26 cellular contexts compared by ENCODE assay signal in genomic region chr5:149529463-149529862, GRCh38. TPM values are rescaled to one million over a fixed set of nuclear protein-coding genes. Genes with fewer than 3 reads are reported as not detected.
DNase-seq lines count a peak whose midpoint lies in the region; ATAC-seq, FAIRE-seq and TF ChIP-seq lines count a peak whose summit lies in the region.
"Had no signal": no experiment of that assay in that cellular context is flagged by ENCODE, and none has a peak within 500 bp of the region (broad histone marks: within the 10 kb centered on the region; RNA-seq: fewer than 3 reads in every experiment).

No MANE protein-coding gene starts in this region.

- H3K4me1 Mint-ChIP-seq in CD14-positive monocyte (peaks cover 41% of the 10 kb centered on the region), T-cell (peaks cover 85 to 95% (median 91%) of the 10 kb centered on the region in 3 donors), glutamatergic neuron (ENCODE audit: low read depth, unreplicated experiment) (peaks cover 39% of the 10 kb centered on the region)
- peaks cover 89% of the 10 kb centered on the region for H3K4me1 Mint-ChIP-seq in CD8-positive, alpha-beta T cell (ENCODE audit: low read depth)

- H3K4me3 Mint-ChIP-seq in CD14-positive monocyte (no peak overlapping the region), T-cell (peak overlapping the region in 2 of 3 donors; percentile 22 to 35), glutamatergic neuron (ENCODE audit: unreplicated experiment) (peak overlapping the region; percentile 21)
- H3K4me3 Mint-ChIP-seq in CD8-positive, alpha-beta T cell = peak overlapping the region; percentile 12

- peaks cover 0 to 3% (median 0%) of the 10 kb centered on the region in 3 donors for H3K27me3 Mint-ChIP-seq in CD14-positive monocyte (ENCODE audit: low read depth in 3 of 3)
- H3K27me3 Mint-ChIP-seq in CD8-positive, alpha-beta T cell (ENCODE audit: low read depth) = no peaks in the 10 kb centered on the region
- no peaks in the 10 kb centered on the region for H3K27me3 Mint-ChIP-seq in T-cell
- H3K27me3 Mint-ChIP-seq in glutamatergic neuron (ENCODE audit: unreplicated experiment) = no peaks in the 10 kb centered on the region

- H3K4me1 ChIP-seq in CD8-positive, alpha-beta T cell (ENCODE audit: insufficient read depth, low read length) = peaks cover 70% of the 10 kb centered on the region
- H3K4me1 ChIP-seq in small intestine (ENCODE audit: control insufficient read depth in 2 of 2, insufficient read depth in 1 of 2, low read depth in 1 of 2, low read length in 1 of 2) = peaks cover 0 to 24% of the 10 kb centered on the region in 2 donors

- H3K9me3 Mint-ChIP-seq in CD14-positive monocyte (no peaks in the 10 kb centered on the region), T-cell (no peaks in the 10 kb centered on the region), glutamatergic neuron (ENCODE audit: unreplicated experiment) (no peaks in the 10 kb centered on the region)
- H3K9me3 Mint-ChIP-seq in CD8-positive, alpha-beta T cell = no peaks in the 10 kb centered on the region

- peaks cover 19 to 47% of the 10 kb centered on the region in 2 donors for H3K36me3 Mint-ChIP-seq in CD14-positive monocyte
- peaks cover 42% of the 10 kb centered on the region for H3K36me3 Mint-ChIP-seq in CD8-positive, alpha-beta T cell
- peaks cover 17% of the 10 kb centered on the region for H3K36me3 Mint-ChIP-seq in T-cell
- H3K36me3 Mint-ChIP-seq in glutamatergic neuron (ENCODE audit: unreplicated experiment) = no peaks in the 10 kb centered on the region

- no peaks in the 10 kb centered on the region for H3K9me3 ChIP-seq in CD8-positive, alpha-beta T cell (ENCODE audit: low read length)
- H3K9me3 ChIP-seq in small intestine (ENCODE audit: control insufficient read depth, low read depth) = no peaks in the 10 kb centered on the region
- H3K9me3 ChIP-seq: mucosa of descending colon, prostate gland, thyroid gland had no signal

- H3K36me3 ChIP-seq in CD8-positive, alpha-beta T cell (ENCODE audit: insufficient read depth, low read length) = no peaks in the 10 kb centered on the region
- H3K36me3 ChIP-seq in small intestine (ENCODE audit: control insufficient read depth in 2 of 2, insufficient read depth in 2 of 2, low read length in 2 of 2) = peaks cover 0 to 2% of the 10 kb centered on the region in 2 donors
- H3K36me3 ChIP-seq: prostate gland, thyroid gland had no signal

- peak overlapping the region in 4 of 7 donors; percentile 14 to 42 (median 20) for H3K27ac Mint-ChIP-seq in CD14-positive monocyte
- no peak overlapping the region for H3K27ac Mint-ChIP-seq in CD8-positive, alpha-beta T cell
- H3K27ac Mint-ChIP-seq in T-cell = peak overlapping the region in 1 of 2 donors; percentile 17
- H3K27ac Mint-ChIP-seq in glutamatergic neuron (ENCODE audit: unreplicated experiment) = peak overlapping the region; percentile 16

- TF ChIP-seq CTCF in CD14-positive monocyte (IDR thresholded peaks at IDR 0.05) (no peak), glutamatergic neuron (IDR thresholded peaks at IDR 0.05; ENCODE audit: partially characterized antibody, unreplicated experiment) (no peak)
- TF ChIP-seq CTCF in CD8-positive, alpha-beta T cell (IDR thresholded peaks at IDR 0.05) = no peak

- FAIRE-seq in small intestine (lab: Jason Lieb, UNC) = no peak
- FAIRE-seq: GM12892 had no signal

- ATAC-seq in CD8-positive, alpha-beta T cell = no peak
- no peak for ATAC-seq in T-cell (replicated peaks in 1 of 4)
- no peak for ATAC-seq in HG03045 (IDR thresholded peaks at IDR 0.05; ENCODE audit: unreplicated experiment)
- ATAC-seq: Panc1 had no signal

- no peaks in the 10 kb centered on the region for H3K27me3 ChIP-seq in CD8-positive, alpha-beta T cell (ENCODE audit: insufficient read depth, low read length)
- no peaks in the 10 kb centered on the region for H3K27me3 ChIP-seq in small intestine (ENCODE audit: control insufficient read depth in 2 of 2, insufficient read depth in 2 of 2, low read length in 2 of 2)
- H3K27me3 ChIP-seq: hepatocyte, thyroid gland had no signal

- CTCF ChIA-PET in CD8-positive, alpha-beta T cell (lab: Charles Lee) = no interaction called here
- CTCF ChIA-PET in T-cell (lab: Charles Lee) = interaction anchor here in 1 of 2 donors (2.4 kb wide), 1 partner anchor 94 kb away, joined by 5 read pairs; no protein-coding TSS in a partner anchor

- DNase-seq in CD14-positive monocyte (ENCODE audit: low spot score) = no peak
- no peak for DNase-seq in CD8-positive, alpha-beta T cell
- DNase-seq in T-cell = no peak
- no peak for DNase-seq in glutamatergic neuron
- DNase-seq in small intestine = no peak
- DNase-seq in AML-193 (lab: John Stamatoyannopoulos, UW) = no peak
- no peak for DNase-seq in NCI-H69 (lab: John Stamatoyannopoulos, UW)
- DNase-seq: activated CD4-positive, alpha-beta T cell treated with anti-CD3 and anti-CD28 coated beads for 4 hours; activated gamma-delta T cell treated with Interleukin-2 at 50 U/mL for 16 hours; amniotic stem cell; DMS79 treated with DMSO at 0.1 percent for 48 hours; foreskin fibroblast; mucosa of descending colon; NCI-H1105 treated with DMSO at 0.1 percent for 48 hours; NCI-H2081 treated with DMSO at 0.1 percent for 48 hours; NCI-H446 treated with DMSO at 0.1 percent for 48 hours; NK-92 treated with Interleukin-12 subunit alpha and Interleukin-12 subunit beta, amount 100 ng/mL, for 24 hours; stimulated activated CD4-positive, alpha-beta T cell treated with anti-CD3 and anti-CD28 coated beads, Interleukin-4, amount 100 ng/mL, for 1 hour; stimulated activated naive CD4-positive, alpha-beta T cell treated with Interleukin-2 at 50 U/mL for 16 hours; thyroid gland had no signal

- no peak overlapping the region for H3K4me3 ChIP-seq in CD8-positive, alpha-beta T cell (ENCODE audit: low read depth, low read length)
- H3K4me3 ChIP-seq in small intestine (ENCODE audit: low read depth in 1 of 2, low read length in 2 of 2) = no peak overlapping the region
- H3K4me3 ChIP-seq: hepatocyte, mucosa of descending colon, prostate gland, skin epidermis, thyroid gland had no signal

- POLR2A ChIA-PET in CD8-positive, alpha-beta T cell (lab: Charles Lee) = interaction anchor here (0.6 to 1.1 kb wide), 2 partner anchors 22 to 1453 kb away, joined by 3 to 4 read pairs; partner anchors contain the start of gene CSNK1A1
- POLR2A ChIA-PET in T-cell (lab: Charles Lee) = interaction anchor here in 1 of 2 donors (0.6 kb wide), 1 partner anchor 21 kb away, joined by 4 read pairs; no protein-coding TSS in a partner anchor

- intact Hi-C loops in CD14-positive monocyte (cut with micrococcal nuclease) = no loop called here
- intact Hi-C loops in CD8-positive, alpha-beta T cell (cut with DNase I, micrococcal nuclease) = loop anchor here in 1 of 2 experiments (5.0 kb wide), 1 partner anchor 37 kb away; no protein-coding TSS in a partner anchor

- no peak overlapping the region for H3K27ac ChIP-seq in CD8-positive, alpha-beta T cell (ENCODE audit: low read depth, low read length)
- H3K27ac ChIP-seq in small intestine (ENCODE audit: low read depth in 1 of 2, low read length in 1 of 2) = no peak overlapping the region
- H3K27ac ChIP-seq: hepatocyte, thyroid gland had no signal

RNA-seq across cellular contexts. Expression of gene CSNK1A1, which starts 21.8 kb away (rescaled TPM):
- polyA plus RNA-seq in CD14-positive monocyte = 100 to 1,000 TPM; 103 to 131 TPM
- total RNA-seq in CD8-positive, alpha-beta T cell = 100 to 1,000 TPM; 213 to 221 TPM
- total RNA-seq in T-cell = 100 to 1,000 TPM; 161 to 193 (median 178) TPM
- total RNA-seq in glutamatergic neuron (ENCODE audit: unreplicated experiment) = 289 TPM
- polyA plus RNA-seq in small intestine = 100 to 1,000 TPM in 1 of 3 donors, 10 to 100 TPM in 2; 58.6 to 105 (median 64.2) TPM

RNA-seq across cellular contexts. Expression of gene ARHGEF37, which starts 51.8 kb away (rescaled TPM):
- polyA plus RNA-seq in CD14-positive monocyte (not detected), small intestine (1 to 10 TPM; 3.8 to 8.7 (median 4.2) TPM)
- not detected for total RNA-seq in CD8-positive, alpha-beta T cell
- total RNA-seq in T-cell (1 to 10 TPM in 1 of 5 donors, under 1 TPM in 3, not detected in 1; 0.07 to 1.0 (median 0.59) TPM), glutamatergic neuron (ENCODE audit: unreplicated experiment) (1.0 TPM)

Comparison
In these comparisons a context has a peak if more than half of its experiments do, and no peak if none do; other contexts are left out.
1. H3K4me3 Mint-ChIP-seq: peak in CD8-positive, alpha-beta T cell (single experiment), T-cell (2 of 3) and glutamatergic neuron (single experiment); none in CD14-positive monocyte (0 of 2).